28 cellular contexts compared by ENCODE assay signal in genomic region chr16:76268824-76269223, GRCh38. TPM values are rescaled to one million over a fixed set of nuclear protein-coding genes. Genes with fewer than 3 reads are reported as not detected.
DNase-seq lines count a peak whose midpoint lies in the region; ATAC-seq and TF ChIP-seq lines count a peak whose summit lies in the region.
"Had no signal": no experiment of that assay in that cellular context is flagged by ENCODE, and none has a peak within 500 bp of the region (broad histone marks: within the 10 kb centered on the region; RNA-seq: fewer than 3 reads in every experiment).

No MANE protein-coding gene starts in this region.

- no peak for TF ChIP-seq CTCF in astrocyte of the spinal cord (IDR thresholded peaks at IDR 0.05; ENCODE audit: low read depth, low read length)
- TF ChIP-seq CTCF in GM10266 (IDR thresholded peaks at IDR 0.05; ENCODE audit: control insufficient read depth, insufficient read depth, low read depth, missing control alignments) = no peak

- in situ Hi-C loops in astrocyte of the spinal cord (cut with HindIII; ENCODE audit: low sequenced_read_pairs) = no loop called here

- ATAC-seq in GM18867 (IDR thresholded peaks at IDR 0.05; ENCODE audit: unreplicated experiment) (peak; percentile 67), HG02678 (IDR thresholded peaks at IDR 0.05; ENCODE audit: unreplicated experiment) (no peak)
- ATAC-seq: A549, HCT116 had no signal

- no peak overlapping the region for H3K4me3 ChIP-seq in astrocyte of the spinal cord (ENCODE audit: low read depth, low read length)
- H3K4me3 ChIP-seq: A549, PC-9, SJSA1 had no signal

- DNase-seq in LHCN-M2 (ENCODE audit: low read depth) (peak; percentile 37), astrocyte of the spinal cord (ENCODE audit: low read depth, low spot score) (peak; percentile 20), GM10266 (ENCODE audit: extremely low spot score) (no peak), T-helper 2 cell (no peak), ureter (ENCODE audit: low spot score) (no peak)
- DNase-seq: C1 segment of cervical spinal cord; CD4-positive, alpha-beta memory T cell; COR-L47; DMS53; Karpas-422; NCI-H1048; NCI-H1417; NCI-H1694; NCI-H2029 treated with DMSO at 0.1 percent for 48 hours; NCI-H446 treated with DMSO at 0.1 percent for 48 hours; NCI-H526; NCI-H82; PC-9; Right ventricle myocardium superior; RPMI8226 had no signal

RNA-seq across cellular contexts. Expression of gene CNTNAP4, which starts 8.4 kb away (rescaled TPM):
- total RNA-seq in LHCN-M2 (2014; rRNA removed) (0.06 TPM in 1 of 2 replicates, not detected in the other), ureter (not detected)
- not detected for polyA plus RNA-seq in LHCN-M2 (2012)
- total RNA-seq: CD4-positive, alpha-beta memory T cell; G401; HT-29; M059J; PC-9; Right ventricle myocardium superior; SJSA1 had no signal
- polyA plus RNA-seq: A549; CD4-positive, alpha-beta memory T cell had no signal

Comparison
In these comparisons a context has a peak if more than half of its experiments do, and no peak if none do; other contexts are left out.
1. DNase-seq: peak in LHCN-M2 (single experiment) and astrocyte of the spinal cord (single experiment); none in GM10266 (single experiment), T-helper 2 cell (0 of 5) and ureter (single experiment).